In the genomic region with DNA sequence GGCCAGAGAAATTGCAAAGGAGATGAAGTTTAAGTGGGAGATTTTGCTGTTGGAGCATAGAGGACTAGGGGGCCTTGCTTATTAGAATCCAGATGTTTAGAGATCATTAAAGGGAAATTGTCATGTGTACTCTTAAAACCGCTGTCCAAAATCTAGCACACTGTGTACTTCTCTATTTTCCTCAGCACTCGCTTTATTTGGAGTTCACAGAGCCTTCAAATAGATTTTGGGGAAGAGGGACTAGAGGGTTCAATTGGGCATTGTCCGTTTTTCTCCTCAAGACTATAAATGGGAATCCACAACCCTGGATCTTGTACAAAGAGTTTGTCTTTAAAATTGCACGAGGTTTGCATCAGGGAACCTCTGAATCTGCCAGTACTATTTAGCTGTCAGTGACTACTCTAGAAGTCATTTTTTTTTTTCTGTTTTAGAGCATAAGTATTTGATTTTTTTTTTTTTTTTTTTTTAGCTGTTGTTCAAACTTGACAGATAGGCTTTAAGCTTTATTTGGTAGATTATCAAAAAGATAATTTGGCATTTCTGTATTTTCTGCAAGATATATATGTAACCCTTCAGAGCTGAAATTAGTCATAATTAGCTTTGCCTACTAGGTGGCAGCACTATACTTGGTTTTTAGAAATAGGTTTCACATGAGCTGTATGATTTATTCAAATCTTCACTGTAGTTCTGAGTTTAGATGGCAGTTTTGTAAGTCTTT, we compare ENCODE assay signal across 8 cellular contexts. TPM values are rescaled to one million over a fixed set of nuclear protein-coding genes. Genes with fewer than 3 reads are reported as not detected.
DNase-seq lines count a peak whose midpoint lies in the region; ATAC-seq and TF ChIP-seq lines count a peak whose summit lies in the region.

No MANE protein-coding gene starts in this region.

- DNase-seq in NCI-H345 (lab: John Stamatoyannopoulos, UW), result peak; percentile 19
- DNase-seq in NCI-H345 treated with DMSO at 0.1 percent for 48 hours (lab: John Stamatoyannopoulos, UW; ENCODE audit: unreplicated experiment), result no peak
- DNase-seq in GM23248, result peak; percentile 69
- peak; percentile 43 for DNase-seq in NB4 (ENCODE audit: low read depth)
- peak; percentile 18 for DNase-seq in astrocyte of the cerebellum (ENCODE audit: low read depth)
- DNase-seq in left colon, result no peak
- DNase-seq in NCI-H1048 (lab: John Stamatoyannopoulos, UW), result no peak

- no peaks in the 10 kb centered on the region for H3K9me3 ChIP-seq in GM23248 (ENCODE audit: low read depth)

- H4K20me1 ChIP-seq in GM23248 (ENCODE audit: insufficient read depth), result no peaks in the 10 kb centered on the region

- in situ Hi-C loops in GM23248 (cut with MboI) (loop anchor here (5.0 kb wide), 1 partner anchor 269 kb away; no protein-coding TSS in a partner anchor), astrocyte of the cerebellum (cut with HindIII; ENCODE audit: low sequenced_read_pairs) (no loop called here)

- H3F3A ChIP-seq in GM23248 (ENCODE audit: insufficient read depth), result peaks cover 20% of the 10 kb centered on the region

- TF ChIP-seq CTCF in NB4 (IDR thresholded peaks at IDR 0.05; ENCODE audit: low read depth, low read length) (peak; percentile 11), astrocyte of the cerebellum (IDR thresholded peaks at IDR 0.05; ENCODE audit: low read depth, low read length, missing control alignments) (peak; percentile 31)

- H3K9ac ChIP-seq in GM23248, result no peak overlapping the region

- H3K36me3 ChIP-seq in GM23248 (ENCODE audit: low read depth), result peaks cover 9% of the 10 kb centered on the region

- intact Hi-C loops in left colon (cut with DNase I, micrococcal nuclease), result no loop called here

- H3K27me3 ChIP-seq in GM23248 (replicated peaks; ENCODE audit: insufficient read depth), result no peaks in the 10 kb centered on the region

- H2AFZ ChIP-seq in GM23248, result no peak overlapping the region

- peaks cover 11% of the 10 kb centered on the region; the same call in 1 of the 2 replicates for H3K79me2 ChIP-seq in GM23248 (ENCODE audit: insufficient read depth)

- no peaks in the 10 kb centered on the region for H3K9me2 ChIP-seq in GM23248 (ENCODE audit: insufficient read depth)

- ATAC-seq in left colon, result peak; percentile 38
- ATAC-seq in HG02588 (IDR thresholded peaks at IDR 0.05; ENCODE audit: unreplicated experiment), result no peak

- peak overlapping the region; percentile 13; the same call in 1 of the 2 replicates for H3K27ac ChIP-seq in GM23248

- H3K4me3 ChIP-seq in GM23248, result no peak overlapping the region
- H3K4me3 ChIP-seq in NB4 (ENCODE audit: low read depth, low read length), result no peak overlapping the region
- H3K4me3 ChIP-seq in astrocyte of the cerebellum (ENCODE audit: low read depth, low read length), result no peak overlapping the region

- 69% methylated on average over 4 of the region's 4 CpGs for WGBS in GM23248 (ENCODE audit: low coverage in 1 of 2, low lambda C conversion rate in 2 of 2, missing lambda C conversion rate in 2 of 2), 2 experiments

- no peak overlapping the region for H3K4me2 ChIP-seq in GM23248 (ENCODE audit: unreplicated experiment)

- TF ChIP-seq POLR2A in NB4 (IDR thresholded peaks at IDR 0.05; ENCODE audit: extremely low read depth, insufficient read length), result no peak

- H3K4me1 ChIP-seq in GM23248 (ENCODE audit: insufficient read depth), result peaks cover 19% of the 10 kb centered on the region

RNA-seq across cellular contexts. Expression of a gene that starts 14.2 kb away (rescaled TPM):
- 18.2 and 18.7 TPM in 2 replicates for total RNA-seq in GM23248 (2014; rRNA removed; shearing (Covaris generic))
- polyA plus RNA-seq in GM23248 (2016; fragmentation: Nextera tagmentation; extraction: Ambion mirVana), result 22.2 and 22.3 TPM in 2 replicates
- total RNA-seq in left colon, result 10 to 100 TPM; 13.7 to 14.8 TPM

RNA-seq across cellular contexts. Expression of a gene that starts 14.3 kb away (rescaled TPM):
- 71.3 and 74.2 TPM in 2 replicates for total RNA-seq in GM23248 (2014; rRNA removed; shearing (Covaris generic))
- 133 and 150 TPM in 2 replicates for polyA plus RNA-seq in GM23248 (2016; fragmentation: Nextera tagmentation; extraction: Ambion mirVana)
- total RNA-seq in left colon, result 10 to 100 TPM; 40.4 to 46.6 TPM

RNA-seq across cellular contexts. Expression of a gene that starts 35.9 kb away (rescaled TPM):
- 5.3 and 7.5 TPM in 2 replicates for total RNA-seq in GM23248 (2014; rRNA removed; shearing (Covaris generic))
- polyA plus RNA-seq in GM23248 (2016; fragmentation: Nextera tagmentation; extraction: Ambion mirVana), result 5.6 and 6.5 TPM in 2 replicates
- total RNA-seq in left colon, result 1 to 10 TPM; 2.9 to 3.9 TPM

Comparison
In these comparisons a context has a peak if more than half of its experiments do, and no peak if none do; other contexts are left out.
1. DNase-seq: peak in NCI-H345 (single experiment), GM23248 (single experiment), NB4 (single experiment) and astrocyte of the cerebellum (single experiment); none in NCI-H345 treated with DMSO at 0.1 percent for 48 hours (single experiment), left colon (0 of 2) and NCI-H1048 (single experiment).